ENCODE assay signal across 13 cellular contexts in the genomic region with DNA sequence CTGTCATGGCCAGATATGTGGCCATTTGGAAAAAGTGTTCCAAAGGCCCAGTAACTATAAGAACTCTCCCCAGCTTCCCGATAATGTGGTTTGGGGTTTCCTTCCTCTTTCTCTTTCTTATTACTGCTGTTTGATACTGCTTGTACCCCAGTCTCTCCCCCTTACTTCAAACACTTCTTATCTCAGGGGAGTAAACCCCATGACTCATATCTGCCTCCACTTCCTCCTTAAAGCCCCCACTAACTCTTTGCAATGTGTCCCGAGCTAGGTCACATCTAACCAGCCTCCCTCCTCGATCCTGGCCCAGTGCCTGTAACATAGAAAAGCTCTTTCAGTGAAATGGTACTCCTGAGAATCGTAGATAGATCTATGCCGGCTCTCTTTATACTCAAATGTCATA.
A peak's percentile ranks its signal among the peaks of the same experiment; 100 is the strongest.
DNase-seq lines count a peak whose midpoint lies in the region; ATAC-seq and TF ChIP-seq lines count a peak whose summit lies in the region.
"Had no signal": no experiment of that assay in that cellular context is flagged by ENCODE, and none has a peak within 500 bp of the region (broad histone marks: within the 10 kb centered on the region; RNA-seq: fewer than 3 reads in every experiment).

No MANE protein-coding gene starts in this region.

- H3K27me3 Mint-ChIP-seq in neural progenitor cell (ENCODE audit: insufficient read depth, low read depth): peaks cover 2% of the 10 kb centered on the region

- ATAC-seq in right cardiac atrium: peak; percentile 50 to 62

- H3K36me3 Mint-ChIP-seq in neural progenitor cell: no peaks in the 10 kb centered on the region

- H3K4me3 ChIP-seq in BLaER1 treated with 17β-estradiol and CSF1 and Interleukin-3, amounts not matched to agents 10 nM and 100 nM: no peak overlapping the region
- H3K4me3 ChIP-seq in NB4 (ENCODE audit: low read depth, low read length) (no peak overlapping the region), right cardiac atrium (ENCODE audit: low read length) (no peak overlapping the region), neural progenitor cell (no peak overlapping the region)
- H3K4me3 ChIP-seq: ovary had no signal

- WGBS in right cardiac atrium: 45% methylated on average over 5 of the region's 5 CpGs

- H3K36me3 ChIP-seq in BLaER1 treated with 17β-estradiol and CSF1 and Interleukin-3, amounts not matched to agents 10 nM and 100 nM: no peaks in the 10 kb centered on the region
- H3K36me3 ChIP-seq in neural progenitor cell: no peaks in the 10 kb centered on the region
- H3K36me3 ChIP-seq: ovary had no signal

- H3K4me2 ChIP-seq in BLaER1 treated with 17β-estradiol and CSF1 and Interleukin-3, amounts not matched to agents 10 nM and 100 nM: peak overlapping the region; percentile 64 to 81 (median 74)
- no peak overlapping the region for H3K4me2 ChIP-seq in neural progenitor cell

- H3K9me3 ChIP-seq in BLaER1 treated with 17β-estradiol and CSF1 and Interleukin-3, amounts not matched to agents 10 nM and 100 nM (replicated peaks in 1 of 11): peaks cover 0 to 5% (median 0%) of the 10 kb centered on the region in 11 experiments; a peak in 2 of 22 replicates
- H3K9me3 ChIP-seq in right cardiac atrium (ENCODE audit: control insufficient read depth, low read length) (no peaks in the 10 kb centered on the region), neural progenitor cell (ENCODE audit: low read depth) (no peaks in the 10 kb centered on the region)
- H3K9me3 ChIP-seq: ovary had no signal

- H3K27ac ChIP-seq in BLaER1 treated with 17β-estradiol and CSF1 and Interleukin-3, amounts not matched to agents 10 nM and 100 nM: peak overlapping the region in 10 of 11 experiments; percentile 15 to 65 (median 44); a peak in 17 of 22 replicates
- H3K27ac ChIP-seq in right cardiac atrium (ENCODE audit: low read length) (no peak overlapping the region), neural progenitor cell (no peak overlapping the region)
- H3K27ac ChIP-seq: C4-2B, ovary had no signal

- H3K27ac Mint-ChIP-seq in neural progenitor cell: no peak overlapping the region
- H3K27ac Mint-ChIP-seq: HFFc6 had no signal

- H4K20me1 ChIP-seq in BLaER1 treated with 17β-estradiol and CSF1 and Interleukin-3, amounts not matched to agents 10 nM and 100 nM: no peaks in the 10 kb centered on the region
- no peaks in the 10 kb centered on the region for H4K20me1 ChIP-seq in neural progenitor cell (ENCODE audit: low read depth)

- H3K9me3 Mint-ChIP-seq in neural progenitor cell: peaks cover 2% of the 10 kb centered on the region
- H3K9me3 Mint-ChIP-seq: HFFc6 had no signal

- H3F3A ChIP-seq in neural progenitor cell (ENCODE audit: low read depth): no peaks in the 10 kb centered on the region

- DNase-seq in GM20000 (ENCODE audit: low spot score) (peak; percentile 35), NB4 (ENCODE audit: low read depth) (peak; percentile 96), right cardiac atrium (no peak), neural progenitor cell (ENCODE audit: low spot score) (no peak), GM19240 (ENCODE audit: insufficient read length, low spot score) (no peak), cerebellar nuclear complex (lab: John Stamatoyannopoulos, UW) (no peak)
- DNase-seq in stimulated activated CD4-positive, alpha-beta T cell treated with anti-CD3 and anti-CD28 coated beads, Interleukin-4, amount 100 ng/mL, for 1 hour: no peak
- DNase-seq: activated CD4-positive, alpha-beta T cell treated with anti-CD3 and anti-CD28 coated beads, Interleukin-2, amount 50 U/mL, for 1 hour; amniotic stem cell; HFFc6; ovary had no signal

- H3K4me3 Mint-ChIP-seq in neural progenitor cell: no peak overlapping the region
- H3K4me3 Mint-ChIP-seq: HFFc6 had no signal

- peaks cover 21 to 52% (median 34%) of the 10 kb centered on the region in 10 experiments for H3K4me1 ChIP-seq in BLaER1 treated with 17β-estradiol and CSF1 and Interleukin-3, amounts not matched to agents 10 nM and 100 nM
- H3K4me1 ChIP-seq in right cardiac atrium (ENCODE audit: control insufficient read depth, insufficient read depth, low read length) (no peaks in the 10 kb centered on the region), neural progenitor cell (no peaks in the 10 kb centered on the region)

- H2AFZ ChIP-seq in neural progenitor cell (replicated peaks): no peak overlapping the region

- no peaks in the 10 kb centered on the region for H3K27me3 ChIP-seq in BLaER1 treated with 17β-estradiol and CSF1 and Interleukin-3, amounts not matched to agents 10 nM and 100 nM
- H3K27me3 ChIP-seq in right cardiac atrium (ENCODE audit: control insufficient read depth, insufficient read depth) (no peaks in the 10 kb centered on the region), neural progenitor cell (no peaks in the 10 kb centered on the region)
- H3K27me3 ChIP-seq: ovary had no signal

- intact Hi-C loops in right cardiac atrium (cut with DNase I): no loop called here

- no peak for TF ChIP-seq POLR2A in NB4 (IDR thresholded peaks at IDR 0.05; ENCODE audit: extremely low read depth, insufficient read length)

- H3K79me2 ChIP-seq in neural progenitor cell (ENCODE audit: low read depth): no peaks in the 10 kb centered on the region

- peak overlapping the region in 5 of 11 experiments; percentile 6 to 47 (median 16); a peak in 7 of 22 replicates for H3K9ac ChIP-seq in BLaER1 treated with 17β-estradiol and CSF1 and Interleukin-3, amounts not matched to agents 10 nM and 100 nM
- no peak overlapping the region for H3K9ac ChIP-seq in neural progenitor cell

- no peaks in the 10 kb centered on the region for H3K4me1 Mint-ChIP-seq in neural progenitor cell

- TF ChIP-seq CTCF in GM20000 (IDR thresholded peaks at IDR 0.05; ENCODE audit: extremely low read depth, missing control alignments): no peak
- TF ChIP-seq CTCF in NB4 (IDR thresholded peaks at IDR 0.05; ENCODE audit: low read depth, low read length): no peak
- TF ChIP-seq CTCF in neural progenitor cell (IDR thresholded peaks at IDR 0.05): no peak

Comparison
In these comparisons a context has a peak if more than half of its experiments do, and no peak if none do; other contexts are left out.
1. H3K27ac ChIP-seq: peak in BLaER1 treated with 17β-estradiol and CSF1 and Interleukin-3, amounts not matched to agents 10 nM and 100 nM (10 of 11); none in right cardiac atrium (single experiment) and neural progenitor cell (single experiment).
2. DNase-seq: peak in GM20000 (single experiment) and NB4 (single experiment); none in right cardiac atrium (0 of 3), neural progenitor cell (single experiment), GM19240 (single experiment), stimulated activated CD4-positive, alpha-beta T cell treated with anti-CD3 and anti-CD28 coated beads, Interleukin-4, amount 100 ng/mL, for 1 hour (single experiment) and cerebellar nuclear complex (0 of 2).